14 cellular contexts compared by ENCODE assay signal in the genomic region with DNA sequence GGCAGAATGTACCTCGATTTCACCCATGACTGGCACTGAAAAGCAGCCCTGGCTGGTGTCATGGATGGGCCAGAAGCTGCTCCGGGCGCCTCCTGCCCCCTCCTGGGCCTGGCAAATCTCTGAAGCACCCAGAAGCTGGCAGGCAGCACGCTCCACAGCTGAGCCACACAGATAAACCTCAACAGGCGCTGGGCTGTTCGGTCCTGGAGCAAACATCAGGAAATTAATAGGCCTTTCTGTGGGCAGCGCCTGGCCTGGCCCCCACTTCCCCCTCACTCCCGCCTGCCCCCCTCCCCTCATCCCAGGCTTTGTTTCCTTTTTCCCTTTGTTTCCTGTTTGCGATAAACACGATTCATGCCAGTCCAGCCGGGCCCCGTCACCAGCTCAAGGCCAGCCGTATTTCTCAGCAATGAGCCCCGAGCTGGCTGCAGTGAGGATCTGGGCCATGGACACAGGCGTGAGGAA. TPM values are rescaled to one million over a fixed set of nuclear protein-coding genes. Genes with fewer than 3 reads are reported as not detected.
DNase-seq lines count a peak whose midpoint lies in the region; ATAC-seq, FAIRE-seq and TF ChIP-seq lines count a peak whose summit lies in the region.
"Had no signal": no experiment of that assay in that cellular context is flagged by ENCODE, and none has a peak within 500 bp of the region (broad histone marks: within the 10 kb centered on the region; RNA-seq: fewer than 3 reads in every experiment).

No MANE protein-coding gene starts in this region.

- no peaks in the 10 kb centered on the region for H3K4me1 Mint-ChIP-seq in endodermal cell
- H3K4me1 Mint-ChIP-seq in naive thymus-derived CD4-positive, alpha-beta T cell = peaks cover 0 to 36% (median 26%) of the 10 kb centered on the region in 7 donors

- no peak overlapping the region for H3K27ac ChIP-seq in HepG2 (ENCODE audit: extremely low read length, insufficient read depth, low read length)
- H3K27ac ChIP-seq in right lobe of liver = no peak overlapping the region
- H3K27ac ChIP-seq in endodermal cell (ENCODE audit: low read depth, low read length) = peak overlapping the region; percentile 60
- H3K27ac ChIP-seq in naive thymus-derived CD4-positive, alpha-beta T cell (ENCODE audit: low read depth, low read length) = no peak overlapping the region
- H3K27ac ChIP-seq in sigmoid colon = no peak overlapping the region
- H3K27ac ChIP-seq: upper lobe of right lung had no signal

- H3K27me3 ChIP-seq in HepG2 (ENCODE audit: control insufficient read depth in 1 of 2, insufficient read depth in 2 of 2, low read length in 2 of 2) (peaks cover 18 to 87% of the 10 kb centered on the region in 2 experiments; a peak in 4 of 5 replicates), right lobe of liver (no peaks in the 10 kb centered on the region), endodermal cell (ENCODE audit: control insufficient read depth, insufficient read depth, low read length, poor library complexity, severe bottlenecking) (no peaks in the 10 kb centered on the region), sigmoid colon (peaks cover 0 to 74% (median 29%) of the 10 kb centered on the region in 3 donors)
- no peaks in the 10 kb centered on the region for H3K27me3 ChIP-seq in naive thymus-derived CD4-positive, alpha-beta T cell (ENCODE audit: control insufficient read depth in 2 of 2, insufficient read depth in 2 of 2, low read length in 2 of 2)

- FAIRE-seq in HepG2 (lab: Jason Lieb, UNC) = no peak
- FAIRE-seq: bronchial epithelial cell, D721Med had no signal

- no peak overlapping the region for H2AFZ ChIP-seq in HepG2 (ENCODE audit: low read length)

- H4K20me1 ChIP-seq in HepG2 (ENCODE audit: insufficient read depth, low read length) = 0 out of 2 replicates have a peak, but pooled peaks cover 3% of the 10 kb centered on the region

- no peaks in the 10 kb centered on the region for H3K4me1 ChIP-seq in HepG2 (ENCODE audit: insufficient read depth, low read length)
- H3K4me1 ChIP-seq in right lobe of liver = no peaks in the 10 kb centered on the region
- no peaks in the 10 kb centered on the region for H3K4me1 ChIP-seq in endodermal cell (ENCODE audit: control insufficient read depth, insufficient read depth, low read length)
- H3K4me1 ChIP-seq in naive thymus-derived CD4-positive, alpha-beta T cell (ENCODE audit: control insufficient read depth in 2 of 2, insufficient read depth in 2 of 2, low read length in 2 of 2) = peaks cover 0 to 21% of the 10 kb centered on the region in 2 donors
- H3K4me1 ChIP-seq in sigmoid colon = no peaks in the 10 kb centered on the region
- H3K4me1 ChIP-seq: upper lobe of right lung had no signal

- no peaks in the 10 kb centered on the region for H3K36me3 Mint-ChIP-seq in endodermal cell (ENCODE audit: low read depth)
- no peaks in the 10 kb centered on the region for H3K36me3 Mint-ChIP-seq in naive thymus-derived CD4-positive, alpha-beta T cell

- intact Hi-C loops in HepG2 (cut with micrococcal nuclease; ENCODE audit: unreplicated experiment) (no loop called here), right lobe of liver (cut with DNase I) (no loop called here), sigmoid colon (cut with DNase I) (no loop called here)
- intact Hi-C loops in naive thymus-derived CD4-positive, alpha-beta T cell (cut with micrococcal nuclease) = no loop called here

- WGBS in HepG2 (ENCODE audit: low lambda C conversion rate) = 15% methylated on average over 13 of the region's 15 CpGs
- 30% methylated on average over 7 of the region's 15 CpGs for WGBS in right lobe of liver (ENCODE audit: insufficient coverage, low coverage, low lambda C conversion rate, missing lambda C conversion rate)
- WGBS in endodermal cell (ENCODE audit: insufficient coverage in 1 of 2, insufficient read length in 1 of 2), 2 experiments = 81 to 90% methylated on average over 5 to 15 of the region's 15 CpGs
- WGBS in sigmoid colon, 2 donors = 30 to 38% methylated on average over 15 of the region's 15 CpGs

- no peak for TF ChIP-seq RAD21 in HepG2 (CRISPR knock-in tag; IDR thresholded peaks at IDR 0.05)

- H3K9ac ChIP-seq in HepG2 (ENCODE audit: insufficient read depth, low read depth, low read length) (no peak overlapping the region), endodermal cell (ENCODE audit: extremely low read depth, low read length, poor library complexity, severe bottlenecking) (no peak overlapping the region)

- ATAC-seq in HepG2 (peak; percentile 24; the same call in 2 of the 3 replicates), right lobe of liver (no peak), HG03196 (IDR thresholded peaks at IDR 0.05; ENCODE audit: unreplicated experiment) (no peak)
- no peak for ATAC-seq in naive thymus-derived CD4-positive, alpha-beta T cell
- ATAC-seq: upper lobe of right lung had no signal

- CTCF ChIA-PET in HepG2 (lab: Yijun Ruan, JAX; ENCODE audit: low intra/inter-chr PET ratio, low total read pairs) = no interaction called here
- CTCF ChIA-PET in naive thymus-derived CD4-positive, alpha-beta T cell (lab: Charles Lee) = no interaction called here

- no peak overlapping the region for H3K4me3 Mint-ChIP-seq in endodermal cell
- H3K4me3 Mint-ChIP-seq in naive thymus-derived CD4-positive, alpha-beta T cell = no peak overlapping the region

- peaks cover 9% of the 10 kb centered on the region for H3K27me3 Mint-ChIP-seq in endodermal cell (ENCODE audit: insufficient read depth)
- peaks cover 0 to 23% (median 3%) of the 10 kb centered on the region in 5 donors for H3K27me3 Mint-ChIP-seq in naive thymus-derived CD4-positive, alpha-beta T cell

- H3K4me3 ChIP-seq in HepG2 (replicated peaks in 1 of 3; ENCODE audit: insufficient read depth in 1 of 3, low read depth in 2 of 3, low read length in 3 of 3) (no peak overlapping the region), right lobe of liver (no peak overlapping the region), endodermal cell (ENCODE audit: low read length) (no peak overlapping the region), sigmoid colon (no peak overlapping the region)
- H3K4me3 ChIP-seq in naive thymus-derived CD4-positive, alpha-beta T cell (ENCODE audit: low read length) = no peak overlapping the region
- H3K4me3 ChIP-seq: upper lobe of right lung had no signal

- H3K9me3 ChIP-seq in HepG2 (ENCODE audit: low read length) (no peaks in the 10 kb centered on the region), right lobe of liver (no peaks in the 10 kb centered on the region), endodermal cell (ENCODE audit: control insufficient read depth, low read length) (no peaks in the 10 kb centered on the region), sigmoid colon (no peaks in the 10 kb centered on the region)
- no peaks in the 10 kb centered on the region for H3K9me3 ChIP-seq in naive thymus-derived CD4-positive, alpha-beta T cell (ENCODE audit: control insufficient read depth in 2 of 3, low read length in 3 of 3)
- H3K9me3 ChIP-seq: upper lobe of right lung had no signal

- no peak overlapping the region for H3K4me2 ChIP-seq in HepG2 (ENCODE audit: low read depth, low read length)

- no peaks in the 10 kb centered on the region for H3K36me3 ChIP-seq in HepG2 (replicated peaks in 1 of 2; ENCODE audit: control insufficient read depth in 1 of 2, insufficient read depth in 2 of 2, low read length in 2 of 2)
- no peaks in the 10 kb centered on the region for H3K36me3 ChIP-seq in right lobe of liver
- H3K36me3 ChIP-seq in endodermal cell (ENCODE audit: control insufficient read depth, insufficient read depth, low read length) = no peaks in the 10 kb centered on the region
- no peaks in the 10 kb centered on the region for H3K36me3 ChIP-seq in naive thymus-derived CD4-positive, alpha-beta T cell (ENCODE audit: control insufficient read depth in 2 of 3, insufficient read depth in 3 of 3, low read length in 3 of 3)
- no peaks in the 10 kb centered on the region for H3K36me3 ChIP-seq in sigmoid colon
- H3K36me3 ChIP-seq: upper lobe of right lung had no signal

- no peak for TF ChIP-seq POLR2A in HepG2 (IDR thresholded peaks at IDR 0.05; ENCODE audit: insufficient read depth in 1 of 2, low read depth in 2 of 2, low read length in 2 of 2)
- no peak for TF ChIP-seq POLR2A in right lobe of liver (IDR thresholded peaks at IDR 0.05)
- TF ChIP-seq POLR2A in sigmoid colon (IDR thresholded peaks at IDR 0.05) = no peak

- in situ Hi-C loops in HepG2 (cut with HindIII; ENCODE audit: extremely low pct_ligation_motif_present, low pct_unique_long_range_greater_than_20kb) = no loop called here

- no peak overlapping the region for H3K27ac Mint-ChIP-seq in endodermal cell
- H3K27ac Mint-ChIP-seq in naive thymus-derived CD4-positive, alpha-beta T cell = peak overlapping the region in 1 of 9 donors; percentile 82

- TF ChIP-seq CTCF in HepG2 (CRISPR knock-in tag; IDR thresholded peaks at IDR 0.05) = no peak
- TF ChIP-seq CTCF in right lobe of liver (IDR thresholded peaks at IDR 0.05) = no peak
- no peak for TF ChIP-seq CTCF in endodermal cell (conservative IDR thresholded peaks at IDR 0.05)
- no peak for TF ChIP-seq CTCF in sigmoid colon (IDR thresholded peaks at IDR 0.05)

- DNase-seq in HepG2 (ENCODE audit: low spot score) (no peak), right lobe of liver (no peak), endodermal cell (no peak), myocyte (ENCODE audit: low read depth) (peak; percentile 24), OCI-M1 (lab: John Stamatoyannopoulos, UW) (no peak), sigmoid colon (no peak)
- no peak for DNase-seq in naive thymus-derived CD4-positive, alpha-beta T cell
- DNase-seq: NCI-H1105; stimulated activated CD4-positive, alpha-beta T cell treated with anti-CD3 and anti-CD28 coated beads, Interleukin-2, amount 100 ng/mL, for 24 hours; upper lobe of right lung had no signal

- no TSS peak for BruUV-seq in HepG2 (replicated peaks; lab: Mats Ljungman, UMichigan)

- no peaks in the 10 kb centered on the region for H3K9me3 Mint-ChIP-seq in endodermal cell
- H3K9me3 Mint-ChIP-seq in naive thymus-derived CD4-positive, alpha-beta T cell = peaks cover 0 to 2% (median 0%) of the 10 kb centered on the region in 11 donors

- POLR2A ChIA-PET in HepG2 (lab: Yijun Ruan, JAX) = no interaction called here
- POLR2A ChIA-PET in naive thymus-derived CD4-positive, alpha-beta T cell (lab: Charles Lee) = no interaction called here

- TF ChIP-seq EP300 in HepG2 (IDR thresholded peaks at IDR 0.05; ENCODE audit: low read depth in 2 of 2, low read length in 2 of 2) (no peak), HepG2 (CRISPR knock-in tag; IDR thresholded peaks at IDR 0.05; ENCODE audit: borderline replicate concordance) (no peak), sigmoid colon (IDR thresholded peaks at IDR 0.05) (no peak)

- H3K79me2 ChIP-seq in HepG2 (ENCODE audit: insufficient read depth, low read length) = no peaks in the 10 kb centered on the region

RNA-seq across cellular contexts. Expression of a gene that starts 20.1 kb away (rescaled TPM):
- total RNA-seq in HepG2 (2016; rRNA removed; fragmentation: Illumina TruSeq; extraction: Trizol) (0.13 and 0.17 TPM in 2 replicates), right lobe of liver (under 1 TPM in 1 of 6 experiments, not detected in 5; 0.06 TPM), endodermal cell (10 to 100 TPM in 1 of 2 donors, 1 to 10 TPM in 1; 9.6 to 11.6 TPM), myocyte (0.08 TPM in 1 of 2 replicates, not detected in the other), sigmoid colon (under 1 TPM in 2 of 4 donors, not detected in 2; under 0.01 to 0.28 TPM)
- not detected in 2 replicates for total RNA-seq in HepG2 (2016; cell fraction: cytosol; rRNA removed; fragmentation: Illumina TruSeq; extraction: Trizol; ENCODE audit: low read depth)
- total RNA-seq in HepG2 (2016; cell fraction: insoluble cytoplasmic fraction; rRNA removed; fragmentation: Illumina TruSeq; extraction: Trizol) = 0.13 TPM in 1 of 2 replicates, not detected in the other
- total RNA-seq in HepG2 (2016; cell fraction: membrane; rRNA removed; fragmentation: Illumina TruSeq; extraction: Trizol) = not detected in 2 replicates
- 0.22 TPM in 1 of 2 replicates, not detected in the other for total RNA-seq in HepG2 (2016; cell fraction: nucleus; rRNA removed; fragmentation: Illumina TruSeq; extraction: Trizol)
- polyA plus RNA-seq in HepG2 (2011; rRNA removed) (0.08 and 0.09 TPM in 2 replicates), sigmoid colon (under 1 TPM in 1 of 3 donors, not detected in 2; 0.16 TPM)
- polyA plus RNA-seq in HepG2 (2011; cell fraction: cytosol; rRNA removed) = 0.03 TPM in 1 of 2 replicates, not detected in the other
- 0.12 and 0.29 TPM in 2 replicates for polyA plus RNA-seq in HepG2 (2011; cell fraction: nucleus; rRNA removed)
- polyA plus RNA-seq in HepG2 (2012) = 0.07 TPM in 1 of 2 replicates, not detected in the other
- not detected in 2 replicates for polyA plus RNA-seq in HepG2 (2016; cell fraction: cytosol; fragmentation: Illumina TruSeq; extraction: Trizol; ENCODE audit: low read depth)
- not detected in 2 replicates for polyA plus RNA-seq in HepG2 (2016; cell fraction: insoluble cytoplasmic fraction; fragmentation: Illumina TruSeq; extraction: Trizol; ENCODE audit: low read depth)
- not detected in 2 replicates for polyA plus RNA-seq in HepG2 (2016; cell fraction: membrane; fragmentation: Illumina TruSeq; extraction: Trizol; ENCODE audit: low read depth)
- polyA plus RNA-seq in HepG2 (2016; cell fraction: nucleus; fragmentation: Illumina TruSeq; extraction: Trizol; ENCODE audit: insufficient read depth, low read depth) = 0.31 TPM in 1 of 2 replicates, not detected in the other
- not detected in 2 replicates for polyA minus RNA-seq in HepG2 (2011; rRNA and poly(A)+ RNA removed; ENCODE audit: low replicate concordance)
- not detected in 2 replicates for polyA minus RNA-seq in HepG2 (2011; cell fraction: cytosol; rRNA and poly(A)+ RNA removed)
- 0.12 and 0.13 TPM in 2 replicates for polyA minus RNA-seq in HepG2 (2011; cell fraction: nucleus; rRNA and poly(A)+ RNA removed)
- 31.3 TPM for polyA plus RNA-seq in endodermal cell (2013, experiment 1 of 2)
- 26.0 TPM for polyA plus RNA-seq in endodermal cell (2013, experiment 2 of 2)
- not detected for polyA plus RNA-seq in myocyte (2012)
- total RNA-seq in naive thymus-derived CD4-positive, alpha-beta T cell = under 1 TPM; 0.14 to 0.95 (median 0.24) TPM
- polyA plus RNA-seq in naive thymus-derived CD4-positive, alpha-beta T cell = under 1 TPM; 0.46 to 0.53 TPM
- total RNA-seq: bronchial epithelial cell, lower leg skin, upper lobe of right lung had no signal
